In the genomic region with DNA sequence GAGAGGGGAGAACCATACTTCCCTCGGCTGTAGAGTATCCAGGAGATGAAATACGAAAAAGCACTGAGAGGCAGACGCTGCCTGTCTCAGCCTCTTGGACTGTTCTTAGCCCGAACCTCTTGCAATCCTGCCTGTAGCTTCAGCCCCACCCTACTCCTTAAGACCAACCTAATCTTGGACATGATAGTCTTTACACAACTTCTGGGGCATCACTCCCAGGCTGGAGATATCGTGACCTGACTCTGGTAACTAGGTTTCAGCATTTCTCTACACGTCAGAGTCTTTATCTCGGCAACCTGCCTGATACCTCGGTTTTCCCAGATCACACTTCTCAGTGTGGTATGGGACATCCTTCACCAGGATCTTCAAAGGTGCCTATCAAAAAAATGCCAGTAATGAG, we compare ENCODE assay signal across 23 cellular contexts.
A peak's percentile ranks its signal among the peaks of the same experiment; 100 is the strongest.
DNase-seq lines count a peak whose midpoint lies in the region; ATAC-seq lines count a peak whose summit lies in the region.
"Had no signal": no experiment of that assay in that cellular context is flagged by ENCODE, and none has a peak within 500 bp of the region (broad histone marks: within the 10 kb centered on the region; RNA-seq: fewer than 3 reads in every experiment).

No MANE protein-coding gene starts in this region.

- no peaks in the 10 kb centered on the region for H3K79me1 ChIP-seq in mesenchymal stem cell (replicated peaks; ENCODE audit: low read length, poor library complexity, severe bottlenecking)

- H3K9me3 Mint-ChIP-seq in stimulated activated memory B cell treated with anti-CD40 and anti-IgM and Interleukin-4, amounts not matched to agents 10 μg/mL and 1 μg/mL and 100 μg/mL, for 72 hours: peaks cover 4% of the 10 kb centered on the region

- no peaks in the 10 kb centered on the region for H3K27me3 Mint-ChIP-seq in stimulated activated memory B cell treated with anti-CD40 and anti-IgM and Interleukin-4, amounts not matched to agents 10 μg/mL and 1 μg/mL and 100 μg/mL, for 72 hours
- H3K27me3 Mint-ChIP-seq: IgD-negative memory B cell had no signal

- intact Hi-C loops in right cardiac atrium (cut with DNase I) (no loop called here), cardiac septum (cut with DNase I) (no loop called here)

- no peak overlapping the region for H3K4me2 ChIP-seq in mesenchymal stem cell (ENCODE audit: low read length, poor library complexity, severe bottlenecking)
- H3K4me2 ChIP-seq: A549, SK-N-SH had no signal

- no peak for DNase-seq in right cardiac atrium
- DNase-seq in cardiac septum (ENCODE audit: low spot score): no peak
- peak; percentile 89 for DNase-seq in amniotic epithelial cell (ENCODE audit: low read depth)
- DNase-seq in mesenchymal stem cell: no peak
- no peak for DNase-seq in SIG-M5 treated with dmso at 0.1 percent for 504 hours (lab: John Stamatoyannopoulos, UW; ENCODE audit: unreplicated experiment)
- no peak for DNase-seq in DMS153 treated with DMSO at 0.1 percent for 48 hours (lab: John Stamatoyannopoulos, UW; ENCODE audit: unreplicated experiment)
- no peak for DNase-seq in globus pallidus (ENCODE audit: low spot score)
- DNase-seq: COR-L47, DMS 273 treated with DMSO at 0.1 percent for 48 hours, Kasumi-1, NCI-H1105, NCI-H2081 treated with DMSO at 0.1 percent for 48 hours, NCI-H510A, NCI-H748 treated with DMSO at 0.1 percent for 48 hours, OCI-M1, Right ventricle myocardium superior, SK-N-SH had no signal

- no peak overlapping the region for H3K27ac Mint-ChIP-seq in stimulated activated memory B cell treated with anti-CD40 and anti-IgM and Interleukin-4, amounts not matched to agents 10 μg/mL and 1 μg/mL and 100 μg/mL, for 72 hours
- H3K27ac Mint-ChIP-seq: IgD-negative memory B cell had no signal

- H2AFZ ChIP-seq in mesenchymal stem cell (ENCODE audit: low read depth, low read length): no peak overlapping the region

- peaks cover 13% of the 10 kb centered on the region for H3K4me1 Mint-ChIP-seq in stimulated activated memory B cell treated with anti-CD40 and anti-IgM and Interleukin-4, amounts not matched to agents 10 μg/mL and 1 μg/mL and 100 μg/mL, for 72 hours

- H3K23ac ChIP-seq in mesenchymal stem cell (ENCODE audit: low read length in 2 of 2): no peak overlapping the region

- no peak overlapping the region for H4K8ac ChIP-seq in mesenchymal stem cell (ENCODE audit: low read length)

- no peak overlapping the region for H2BK12ac ChIP-seq in mesenchymal stem cell (ENCODE audit: low read length in 2 of 2)

- H3K4ac ChIP-seq in mesenchymal stem cell (ENCODE audit: low read depth in 1 of 2, low read length in 2 of 2): no peak overlapping the region

- no peak overlapping the region for H4K91ac ChIP-seq in mesenchymal stem cell (ENCODE audit: low read length)

- H3K9ac ChIP-seq in mesenchymal stem cell (ENCODE audit: low read length): peak overlapping the region; percentile 22
- H3K9ac ChIP-seq: BLaER1 treated with 17β-estradiol and CSF1 and Interleukin-3, amounts not matched to agents 10 nM and 100 nM; SK-N-SH had no signal

- 91% methylated on average over 8 of the region's 8 CpGs for WGBS in right cardiac atrium
- WGBS in mesenchymal stem cell: 96% methylated on average over 8 of the region's 8 CpGs

- no peak overlapping the region for H2BK5ac ChIP-seq in mesenchymal stem cell (ENCODE audit: low read depth, low read length, poor library complexity, severe bottlenecking)

- H3K4me3 ChIP-seq in right cardiac atrium (ENCODE audit: low read length) (no peak overlapping the region), mesenchymal stem cell (ENCODE audit: insufficient read depth in 1 of 2, low read depth in 1 of 2, low read length in 2 of 2) (no peak overlapping the region)
- H3K4me3 ChIP-seq: A549, HAP-1 had no signal

- no peak overlapping the region for H3K14ac ChIP-seq in mesenchymal stem cell (ENCODE audit: low read length in 2 of 2)

- no peak overlapping the region for H2AK5ac ChIP-seq in mesenchymal stem cell (ENCODE audit: low read length, severe bottlenecking)

- H3K18ac ChIP-seq in mesenchymal stem cell (ENCODE audit: low read depth in 1 of 2, low read length in 2 of 2): no peak overlapping the region

- H2BK120ac ChIP-seq in mesenchymal stem cell (ENCODE audit: low read depth, low read length): no peak overlapping the region

- H3K4me1 ChIP-seq in right cardiac atrium (ENCODE audit: control insufficient read depth, insufficient read depth, low read length) (peaks cover 4% of the 10 kb centered on the region), mesenchymal stem cell (ENCODE audit: control insufficient read depth, insufficient read depth, low read depth, low read length) (no peaks in the 10 kb centered on the region)
- H3K4me1 ChIP-seq: HAP-1 had no signal

- ATAC-seq in right cardiac atrium: peak; percentile 29 to 50
- ATAC-seq in stimulated activated memory B cell treated with anti-CD40 and anti-IgM and Interleukin-4, amounts not matched to agents 10 μg/mL and 1 μg/mL and 100 μg/mL, for 72 hours: no peak
- ATAC-seq: A549 had no signal

- H3K9me3 ChIP-seq in right cardiac atrium (ENCODE audit: control insufficient read depth, low read length): no peaks in the 10 kb centered on the region
- H3K9me3 ChIP-seq in mesenchymal stem cell (ENCODE audit: control insufficient read depth, low read length): no peaks in the 10 kb centered on the region
- H3K9me3 ChIP-seq: A549, HAP-1, SK-N-SH had no signal

- H2BK15ac ChIP-seq in mesenchymal stem cell (ENCODE audit: low read depth, poor library complexity, severe bottlenecking): no peak overlapping the region

- H3K27me3 ChIP-seq in right cardiac atrium (ENCODE audit: control insufficient read depth, insufficient read depth) (no peaks in the 10 kb centered on the region), mesenchymal stem cell (ENCODE audit: control insufficient read depth in 1 of 2, insufficient read depth in 1 of 2, low read length in 2 of 2) (no peaks in the 10 kb centered on the region)
- H3K27me3 ChIP-seq: BLaER1 treated with 17β-estradiol and CSF1 and Interleukin-3, amounts not matched to agents 10 nM and 100 nM had no signal

- H3K36me3 ChIP-seq in mesenchymal stem cell (ENCODE audit: control insufficient read depth in 1 of 2, insufficient read depth in 2 of 2, low read depth in 1 of 2, low read length in 2 of 2): no peaks in the 10 kb centered on the region
- H3K36me3 ChIP-seq: HAP-1 had no signal

- H3K36me3 Mint-ChIP-seq in stimulated activated memory B cell treated with anti-CD40 and anti-IgM and Interleukin-4, amounts not matched to agents 10 μg/mL and 1 μg/mL and 100 μg/mL, for 72 hours: no peaks in the 10 kb centered on the region

- H3K4me3 Mint-ChIP-seq in stimulated activated memory B cell treated with anti-CD40 and anti-IgM and Interleukin-4, amounts not matched to agents 10 μg/mL and 1 μg/mL and 100 μg/mL, for 72 hours: no peak overlapping the region
- H3K4me3 Mint-ChIP-seq: IgD-negative memory B cell had no signal

- H3K27ac ChIP-seq in right cardiac atrium (ENCODE audit: low read length) (no peak overlapping the region), mesenchymal stem cell (ENCODE audit: low read length, poor library complexity, severe bottlenecking) (no peak overlapping the region)
- H3K27ac ChIP-seq: BLaER1 treated with 17β-estradiol and CSF1 and Interleukin-3, amounts not matched to agents 10 nM and 100 nM; HL-60 had no signal
